Comparison of ENCODE assay signal across 23 cellular contexts in genomic region chr5:170693701-170694100, GRCh38.
DNase-seq lines count a peak whose midpoint lies in the region; ATAC-seq and TF ChIP-seq lines count a peak whose summit lies in the region.
"Had no signal": no experiment of that assay in that cellular context is flagged by ENCODE, and none has a peak within 500 bp of the region (broad histone marks: within the 10 kb centered on the region; RNA-seq: fewer than 3 reads in every experiment).

No MANE protein-coding gene starts in this region.

- H3K9ac ChIP-seq in endodermal cell (ENCODE audit: extremely low read depth, low read length, poor library complexity, severe bottlenecking) (no peak overlapping the region), mesendoderm (ENCODE audit: low read length) (no peak overlapping the region)

- H4K5ac ChIP-seq in mesendoderm (ENCODE audit: low read length) = no peak overlapping the region

- no peak overlapping the region for H3K4me3 ChIP-seq in endodermal cell (ENCODE audit: low read length)
- H3K4me3 ChIP-seq in mesendoderm (ENCODE audit: low read length) = no peak overlapping the region
- H3K4me3 ChIP-seq: PC-9, SK-N-MC had no signal

- no peaks in the 10 kb centered on the region for H3K79me1 ChIP-seq in mesendoderm (ENCODE audit: low read length)

- no peaks in the 10 kb centered on the region for H3K36me3 ChIP-seq in endodermal cell (ENCODE audit: control insufficient read depth, insufficient read depth, low read length)
- H3K36me3 ChIP-seq in mesendoderm (ENCODE audit: control insufficient read depth, insufficient read depth, low read length) = no peaks in the 10 kb centered on the region

- DNase-seq in ELF-1 (ENCODE audit: low read depth, low spot score) (peak; percentile 72), endodermal cell (peak; percentile 75), mesendoderm (peak; percentile 54), substantia nigra (lab: John Stamatoyannopoulos, UW) (no peak), cardiac septum (ENCODE audit: low spot score) (no peak)
- DNase-seq: Calu3; CD8-positive, alpha-beta memory T cell; DMS153; HFFc6; KBM-7; NCI-H1092; NCI-H1436; NCI-H1930; NCI-H510A; NCI-H748 treated with DMSO at 0.1 percent for 48 hours; PC-9; RPMI8226; SHP77 treated with DMSO at 0.1 percent for 48 hours had no signal

- H3K4me1 Mint-ChIP-seq in endodermal cell = peaks cover 7% of the 10 kb centered on the region
- H3K4me1 Mint-ChIP-seq: CD8-positive, alpha-beta memory T cell had no signal

- no peaks in the 10 kb centered on the region for H3K79me2 ChIP-seq in mesendoderm (ENCODE audit: control insufficient read depth, insufficient read depth, low read length)

- no peak for TF ChIP-seq CTCF in endodermal cell (conservative IDR thresholded peaks at IDR 0.05)

- no peak overlapping the region for H3K18ac ChIP-seq in mesendoderm (ENCODE audit: low read length)

- H2BK5ac ChIP-seq in mesendoderm (ENCODE audit: low read length) = no peak overlapping the region

- WGBS in endodermal cell (ENCODE audit: insufficient coverage in 1 of 2, insufficient read length in 1 of 2), 2 experiments = 75 to 83% methylated on average over 2 to 4 of the region's 4 CpGs
- WGBS in mesendoderm (ENCODE audit: extremely low coverage, insufficient coverage, low lambda C conversion rate) = no CpG with 5 or more reads among the region's 4 CpGs

- peaks cover 10% of the 10 kb centered on the region for H3K27me3 Mint-ChIP-seq in endodermal cell (ENCODE audit: insufficient read depth)

- H3K27ac Mint-ChIP-seq in endodermal cell = no peak overlapping the region
- H3K27ac Mint-ChIP-seq: CD8-positive, alpha-beta memory T cell; HFFc6 had no signal

- H3K27ac ChIP-seq in endodermal cell (ENCODE audit: low read depth, low read length) (no peak overlapping the region), mesendoderm (ENCODE audit: low read depth, low read length) (no peak overlapping the region), substantia nigra (ENCODE audit: low read depth, low read length, poor library complexity, severe bottlenecking) (no peak overlapping the region)
- H3K27ac ChIP-seq: C4-2B, PC-9, SK-N-MC had no signal

- H3K27me3 ChIP-seq in endodermal cell (ENCODE audit: control insufficient read depth, insufficient read depth, low read length, poor library complexity, severe bottlenecking) = peaks cover 6% of the 10 kb centered on the region
- no peaks in the 10 kb centered on the region for H3K27me3 ChIP-seq in mesendoderm (ENCODE audit: insufficient read depth, low read length, poor library complexity)

- no peak for TF ChIP-seq EP300 in Ishikawa (IDR thresholded peaks at IDR 0.05; ENCODE audit: borderline replicate concordance)

- ATAC-seq in GM19455 (IDR thresholded peaks at IDR 0.05; ENCODE audit: unreplicated experiment) = no peak
- ATAC-seq: HepG2 had no signal

- H3K36me3 Mint-ChIP-seq in endodermal cell (ENCODE audit: low read depth) = no peaks in the 10 kb centered on the region
- H3K36me3 Mint-ChIP-seq: CD8-positive, alpha-beta memory T cell had no signal

- TF ChIP-seq RAD21 in Ishikawa (IDR thresholded peaks at IDR 0.05; ENCODE audit: low read depth) = no peak

- H2AK5ac ChIP-seq in mesendoderm (ENCODE audit: low read length) = no peak overlapping the region

- H3K4me3 Mint-ChIP-seq in endodermal cell = no peak overlapping the region
- H3K4me3 Mint-ChIP-seq: HFFc6 had no signal

- H3K4me1 ChIP-seq in endodermal cell (ENCODE audit: control insufficient read depth, insufficient read depth, low read length) (no peaks in the 10 kb centered on the region), mesendoderm (ENCODE audit: control insufficient read depth, low read depth, low read length) (peaks cover 1% of the 10 kb centered on the region)

- H3K9me3 ChIP-seq in endodermal cell (ENCODE audit: control insufficient read depth, low read length) = no peaks in the 10 kb centered on the region

- H3K9me3 Mint-ChIP-seq in endodermal cell = no peaks in the 10 kb centered on the region
- H3K9me3 Mint-ChIP-seq: CD8-positive, alpha-beta memory T cell; HFFc6 had no signal

- no peak overlapping the region for H3K23ac ChIP-seq in mesendoderm (ENCODE audit: low read length)

- no peak overlapping the region for H3K56ac ChIP-seq in mesendoderm (ENCODE audit: low read length)

- no peak overlapping the region for H3K4me2 ChIP-seq in mesendoderm (ENCODE audit: low read length)
- H3K4me2 ChIP-seq: PC-9 had no signal

- no peak overlapping the region for H3K4ac ChIP-seq in mesendoderm (ENCODE audit: low read depth, low read length)

- no peak overlapping the region for H2BK15ac ChIP-seq in mesendoderm (replicated peaks; ENCODE audit: low read depth)

- no peak overlapping the region for H4K8ac ChIP-seq in mesendoderm (ENCODE audit: low read depth, low read length)

- intact Hi-C loops in cardiac septum (cut with DNase I) = no loop called here

- H2BK120ac ChIP-seq in mesendoderm (ENCODE audit: low read depth, low read length) = no peak overlapping the region

TF ChIP-seq in Ishikawa, 13 proteins besides CTCF, POLR2A, EP300 and RAD21:
- no peak for TF ChIP-seq MAX (IDR thresholded peaks at IDR 0.05)
- no peak for TF ChIP-seq TCF12 (IDR thresholded peaks at IDR 0.05; ENCODE audit: low read depth)
- no peak for TF ChIP-seq NFIC (IDR thresholded peaks at IDR 0.05)
- TF ChIP-seq ZBTB7A (IDR thresholded peaks at IDR 0.05; ENCODE audit: low read depth) = no peak
- TF ChIP-seq CREB1 (IDR thresholded peaks at IDR 0.05; ENCODE audit: low read depth) = no peak
- no peak for TF ChIP-seq FOXM1 (IDR thresholded peaks at IDR 0.05; ENCODE audit: borderline replicate concordance, low read depth)
- TF ChIP-seq TAF1 (IDR thresholded peaks at IDR 0.05; ENCODE audit: low read depth) = no peak
- peak; percentile 34; the same call in 1 of the 2 replicates for TF ChIP-seq TEAD4 (IDR thresholded peaks at IDR 0.05)
- no peak for TF ChIP-seq YY1 (IDR thresholded peaks at IDR 0.05; ENCODE audit: low read depth)
- TF ChIP-seq REST (IDR thresholded peaks at IDR 0.05; ENCODE audit: low read depth) = peak; percentile 80
- no peak for TF ChIP-seq CEBPB (IDR thresholded peaks at IDR 0.05)

Comparison
In these comparisons a context has a peak if more than half of its experiments do, and no peak if none do; other contexts are left out.
1. DNase-seq: peak in ELF-1 (single experiment), endodermal cell (single experiment) and mesendoderm (single experiment); none in substantia nigra (0 of 49) and cardiac septum (single experiment).